Comparison of ENCODE assay signal across 1 cellular context in the genomic region with DNA sequence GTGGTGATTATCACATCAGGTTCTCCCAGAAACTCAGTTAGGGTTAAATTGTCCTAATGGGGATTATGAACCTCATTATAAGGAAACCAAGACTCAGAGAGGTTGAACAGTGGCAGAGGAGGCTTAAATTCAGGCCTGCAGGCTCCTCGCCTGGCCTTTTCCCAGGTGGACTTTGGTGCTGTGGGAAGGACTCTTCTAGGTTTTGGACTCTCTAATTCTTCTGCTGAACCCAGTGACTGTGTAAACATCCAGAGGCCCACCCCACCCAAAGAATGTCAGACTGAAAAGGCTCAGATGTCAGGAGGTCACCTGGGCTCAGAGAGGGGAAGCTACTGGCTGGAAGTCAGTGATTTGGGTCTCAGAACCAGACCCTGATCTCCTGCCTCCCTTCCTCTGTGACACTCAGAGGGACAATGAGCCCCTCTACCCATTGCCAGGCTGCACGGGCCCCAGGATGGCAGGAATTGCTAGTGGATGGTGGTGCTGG.
A peak's percentile ranks its signal among the peaks of the same experiment; 100 is the strongest.
TF ChIP-seq lines count a peak whose summit lies in the region.

No MANE protein-coding gene starts in this region.

TF ChIP-seq in HepG2, 621 proteins besides CTCF, POLR2A, EP300 and RAD21 (continued from another document and continues in another):
- TF ChIP-seq AFF4 (CRISPR knock-in tag; IDR thresholded peaks at IDR 0.05): no peak
- no peak for TF ChIP-seq MED8 (CRISPR knock-in tag; IDR thresholded peaks at IDR 0.05; ENCODE audit: insufficient replicate concordance)
- no peak for TF ChIP-seq ZNF296 (CRISPR knock-in tag; conservative IDR thresholded peaks at IDR 0.05)
- no peak for TF ChIP-seq PAX8 (CRISPR knock-in tag; IDR thresholded peaks at IDR 0.05; ENCODE audit: borderline replicate concordance)
- no peak for TF ChIP-seq ZNF572 (CRISPR knock-in tag; IDR thresholded peaks at IDR 0.05)
- TF ChIP-seq EHMT2 (IDR thresholded peaks at IDR 0.05; ENCODE audit: borderline replicate concordance, low read depth, low read length): no peak
- TF ChIP-seq AGO1 (IDR thresholded peaks at IDR 0.05; ENCODE audit: low read depth, low read length, poor library complexity, severe bottlenecking): no peak
- no peak for TF ChIP-seq JDP2 (CRISPR knock-in tag; IDR thresholded peaks at IDR 0.05; ENCODE audit: borderline replicate concordance)
- no peak for TF ChIP-seq ZNF713 (CRISPR knock-in tag; IDR thresholded peaks at IDR 0.05)
- TF ChIP-seq ARNT2 (CRISPR knock-in tag; IDR thresholded peaks at IDR 0.05; ENCODE audit: low read depth): no peak
- peak; percentile 58; the same call in 1 of the 2 replicates for TF ChIP-seq TAF1 (CRISPR knock-in tag; IDR thresholded peaks at IDR 0.05)
- TF ChIP-seq ZNF75D (CRISPR knock-in tag; IDR thresholded peaks at IDR 0.05; ENCODE audit: borderline replicate concordance): no peak
- TF ChIP-seq FOSL2 (CRISPR knock-in tag; IDR thresholded peaks at IDR 0.05): peak; percentile 66
- TF ChIP-seq PREB (CRISPR knock-in tag; IDR thresholded peaks at IDR 0.05): no peak
- TF ChIP-seq MEIS2 (CRISPR knock-in tag; IDR thresholded peaks at IDR 0.05): no peak
- no peak for TF ChIP-seq CREB3 (CRISPR knock-in tag; IDR thresholded peaks at IDR 0.05)
- no peak for TF ChIP-seq JUND (CRISPR knock-in tag; IDR thresholded peaks at IDR 0.05)
- no peak for TF ChIP-seq THAP8 (CRISPR knock-in tag; IDR thresholded peaks at IDR 0.05; ENCODE audit: borderline replicate concordance)
- peak; percentile 76 for TF ChIP-seq ZNF331 (CRISPR knock-in tag; IDR thresholded peaks at IDR 0.05)
- TF ChIP-seq ZNF891 (CRISPR knock-in tag; IDR thresholded peaks at IDR 0.05): no peak
- TF ChIP-seq ZNF550 (CRISPR knock-in tag; IDR thresholded peaks at IDR 0.05; ENCODE audit: borderline replicate concordance): no peak
- TF ChIP-seq, protein P1, sequence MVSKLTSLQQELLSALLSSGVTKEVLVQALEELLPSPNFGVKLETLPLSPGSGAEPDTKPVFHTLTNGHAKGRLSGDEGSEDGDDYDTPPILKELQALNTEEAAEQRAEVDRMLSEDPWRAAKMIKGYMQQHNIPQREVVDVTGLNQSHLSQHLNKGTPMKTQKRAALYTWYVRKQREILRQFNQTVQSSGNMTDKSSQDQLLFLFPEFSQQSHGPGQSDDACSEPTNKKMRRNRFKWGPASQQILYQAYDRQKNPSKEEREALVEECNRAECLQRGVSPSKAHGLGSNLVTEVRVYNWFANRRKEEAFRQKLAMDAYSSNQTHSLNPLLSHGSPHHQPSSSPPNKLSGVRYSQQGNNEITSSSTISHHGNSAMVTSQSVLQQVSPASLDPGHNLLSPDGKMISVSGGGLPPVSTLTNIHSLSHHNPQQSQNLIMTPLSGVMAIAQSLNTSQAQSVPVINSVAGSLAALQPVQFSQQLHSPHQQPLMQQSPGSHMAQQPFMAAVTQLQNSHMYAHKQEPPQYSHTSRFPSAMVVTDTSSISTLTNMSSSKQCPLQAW (CRISPR knock-in tag; IDR thresholded peaks at IDR 0.05): peak; percentile 31; the same call in 1 of the 2 replicates
- peak; percentile 26; the same call in 1 of the 2 replicates for TF ChIP-seq YEATS2 (CRISPR knock-in tag; IDR thresholded peaks at IDR 0.05; ENCODE audit: borderline replicate concordance)
- TF ChIP-seq ZNF251 (CRISPR knock-in tag; IDR thresholded peaks at IDR 0.05): no peak
- peak; percentile 93 for TF ChIP-seq TEAD3 (CRISPR knock-in tag; optimal IDR thresholded peaks at IDR 0.05; ENCODE audit: borderline replicate concordance)
- TF ChIP-seq, protein P2, sequence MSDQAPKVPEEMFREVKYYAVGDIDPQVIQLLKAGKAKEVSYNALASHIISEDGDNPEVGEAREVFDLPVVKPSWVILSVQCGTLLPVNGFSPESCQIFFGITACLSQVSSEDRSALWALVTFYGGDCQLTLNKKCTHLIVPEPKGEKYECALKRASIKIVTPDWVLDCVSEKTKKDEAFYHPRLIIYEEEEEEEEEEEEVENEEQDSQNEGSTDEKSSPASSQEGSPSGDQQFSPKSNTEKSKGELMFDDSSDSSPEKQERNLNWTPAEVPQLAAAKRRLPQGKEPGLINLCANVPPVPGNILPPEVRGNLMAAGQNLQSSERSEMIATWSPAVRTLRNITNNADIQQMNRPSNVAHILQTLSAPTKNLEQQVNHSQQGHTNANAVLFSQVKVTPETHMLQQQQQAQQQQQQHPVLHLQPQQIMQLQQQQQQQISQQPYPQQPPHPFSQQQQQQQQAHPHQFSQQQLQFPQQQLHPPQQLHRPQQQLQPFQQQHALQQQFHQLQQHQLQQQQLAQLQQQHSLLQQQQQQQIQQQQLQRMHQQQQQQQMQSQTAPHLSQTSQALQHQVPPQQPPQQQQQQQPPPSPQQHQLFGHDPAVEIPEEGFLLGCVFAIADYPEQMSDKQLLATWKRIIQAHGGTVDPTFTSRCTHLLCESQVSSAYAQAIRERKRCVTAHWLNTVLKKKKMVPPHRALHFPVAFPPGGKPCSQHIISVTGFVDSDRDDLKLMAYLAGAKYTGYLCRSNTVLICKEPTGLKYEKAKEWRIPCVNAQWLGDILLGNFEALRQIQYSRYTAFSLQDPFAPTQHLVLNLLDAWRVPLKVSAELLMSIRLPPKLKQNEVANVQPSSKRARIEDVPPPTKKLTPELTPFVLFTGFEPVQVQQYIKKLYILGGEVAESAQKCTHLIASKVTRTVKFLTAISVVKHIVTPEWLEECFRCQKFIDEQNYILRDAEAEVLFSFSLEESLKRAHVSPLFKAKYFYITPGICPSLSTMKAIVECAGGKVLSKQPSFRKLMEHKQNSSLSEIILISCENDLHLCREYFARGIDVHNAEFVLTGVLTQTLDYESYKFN (CRISPR knock-in tag; conservative IDR thresholded peaks at IDR 0.05): peak; percentile 97
- TF ChIP-seq NKX3-1 (CRISPR knock-in tag; IDR thresholded peaks at IDR 0.05): no peak
- TF ChIP-seq RARG (CRISPR knock-in tag; IDR thresholded peaks at IDR 0.05; ENCODE audit: low read depth): no peak
- no peak for TF ChIP-seq GATAD1 (CRISPR knock-in tag; IDR thresholded peaks at IDR 0.05)
- TF ChIP-seq MNT (IDR thresholded peaks at IDR 0.05): no peak
- TF ChIP-seq RBAK (CRISPR knock-in tag; IDR thresholded peaks at IDR 0.05): no peak
- peak; percentile 23; the same call in 1 of the 2 replicates for TF ChIP-seq DMAP1 (CRISPR knock-in tag; IDR thresholded peaks at IDR 0.05)
- TF ChIP-seq ZNF512B (CRISPR knock-in tag; IDR thresholded peaks at IDR 0.05; ENCODE audit: borderline replicate concordance): no peak; the same call in 1 of the 2 replicates
- TF ChIP-seq KDM5B (CRISPR knock-in tag; IDR thresholded peaks at IDR 0.05; ENCODE audit: borderline replicate concordance): no peak
- peak in 1 of 2 experiments; percentile 23; a peak in 1 of 4 replicates for TF ChIP-seq HMGXB4 (CRISPR knock-in tag; IDR thresholded peaks at IDR 0.05; ENCODE audit: borderline replicate concordance in 1 of 2, low read depth in 1 of 2)
- TF ChIP-seq, protein P3, sequence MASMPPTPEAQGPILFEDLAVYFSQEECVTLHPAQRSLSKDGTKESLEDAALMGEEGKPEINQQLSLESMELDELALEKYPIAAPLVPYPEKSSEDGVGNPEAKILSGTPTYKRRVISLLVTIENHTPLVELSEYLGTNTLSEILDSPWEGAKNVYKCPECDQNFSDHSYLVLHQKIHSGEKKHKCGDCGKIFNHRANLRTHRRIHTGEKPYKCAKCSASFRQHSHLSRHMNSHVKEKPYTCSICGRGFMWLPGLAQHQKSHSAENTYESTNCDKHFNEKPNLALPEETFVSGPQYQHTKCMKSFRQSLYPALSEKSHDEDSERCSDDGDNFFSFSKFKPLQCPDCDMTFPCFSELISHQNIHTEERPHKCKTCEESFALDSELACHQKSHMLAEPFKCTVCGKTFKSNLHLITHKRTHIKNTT (CRISPR knock-in tag; IDR thresholded peaks at IDR 0.05): no peak
- no peak for TF ChIP-seq DBP (CRISPR knock-in tag; IDR thresholded peaks at IDR 0.05; ENCODE audit: not compliant biosample characterization)
